ENCODE assay signal across 9 cellular contexts in genomic region chr4:144787365-144788263, GRCh38.
DNase-seq lines count a peak whose midpoint lies in the region; ATAC-seq and TF ChIP-seq lines count a peak whose summit lies in the region.
"Had no signal": no experiment of that assay in that cellular context is flagged by ENCODE, and none has a peak within 500 bp of the region (broad histone marks: within the 10 kb centered on the region; RNA-seq: fewer than 3 reads in every experiment).

No MANE protein-coding gene starts in this region.

- H3K27ac Mint-ChIP-seq in mesothelial cell of epicardium, result no peak overlapping the region
- H3K27ac Mint-ChIP-seq: T-helper 1 cell treated with Interleukin-12 subunit alpha and Interleukin-12 subunit beta and Interleukin-4 antibody, amounts not matched to agents 30 μg/mL and 1 μg/mL, for 36 hours had no signal

- no peaks in the 10 kb centered on the region for H3F3A ChIP-seq in MM.1S (ENCODE audit: insufficient read depth, low read length)

- WGBS in mammary epithelial cell (ENCODE audit: low coverage, missing lambda C conversion rate), result 92% methylated on average over 2 of the region's 2 CpGs

- H2AFZ ChIP-seq in MM.1S (ENCODE audit: low read length), result no peak overlapping the region
- no peak overlapping the region for H2AFZ ChIP-seq in mammary epithelial cell (ENCODE audit: low read depth, low read length)

- TF ChIP-seq CTCF in MM.1S (IDR thresholded peaks at IDR 0.05; ENCODE audit: low read length), result peak; percentile 71
- peak; percentile 58 to 66 for TF ChIP-seq CTCF in mammary epithelial cell (conservative IDR thresholded peaks at IDR 0.05 in 1 of 2, IDR thresholded peaks at IDR 0.05 in 1 of 2; ENCODE audit: extremely low read depth in 1 of 2, insufficient read depth in 1 of 2, low read depth in 1 of 2, low read length in 2 of 2)
- TF ChIP-seq CTCF in mesothelial cell of epicardium (IDR thresholded peaks at IDR 0.05; ENCODE audit: unreplicated experiment), result peak; percentile 71
- no peak for TF ChIP-seq CTCF in coronary artery (IDR thresholded peaks at IDR 0.05)

- H3K4me2 ChIP-seq in MM.1S (ENCODE audit: low read depth, low read length) (no peak overlapping the region), mammary epithelial cell (ENCODE audit: insufficient read depth, low read depth, low read length) (no peak overlapping the region)

- in situ Hi-C loops in mammary epithelial cell (cut with MboI; ENCODE audit: low sequenced_read_pairs in 2 of 2), result loop anchor here (10.0 to 25.0 kb wide), 3 partner anchors 275 to 613 kb away; no protein-coding TSS in a partner anchor

- no peaks in the 10 kb centered on the region for H3K9me2 ChIP-seq in MM.1S (replicated peaks; ENCODE audit: insufficient read depth, low read length)

- ATAC-seq in GM21529 (IDR thresholded peaks at IDR 0.05; ENCODE audit: unreplicated experiment), result peak; percentile 76
- ATAC-seq in stimulated activated naive CD8-positive, alpha-beta T cell treated with anti-CD3 and anti-CD28 coated beads, Interleukin-15, Interleukin-2, amounts not matched to agents 100 U/mL and 50 U/mL, for 24 hours, result no peak

- H3K79me2 ChIP-seq in MM.1S (ENCODE audit: low read length) (no peaks in the 10 kb centered on the region), mammary epithelial cell (ENCODE audit: insufficient read depth, low read length) (no peaks in the 10 kb centered on the region)

- H3K27me3 Mint-ChIP-seq in mesothelial cell of epicardium (ENCODE audit: low read depth), result no peaks in the 10 kb centered on the region

- intact Hi-C loops in mammary epithelial cell (cut with micrococcal nuclease), result loop anchor here (2.0 kb wide), 1 partner anchor 613 kb away; no protein-coding TSS in a partner anchor

- H3K9me3 ChIP-seq in MM.1S (replicated peaks; ENCODE audit: insufficient read depth, low read length) (no peaks in the 10 kb centered on the region), mammary epithelial cell (replicated peaks; ENCODE audit: insufficient read depth, low read length) (no peaks in the 10 kb centered on the region)

- peaks cover 8% of the 10 kb centered on the region for H3K4me1 Mint-ChIP-seq in mesothelial cell of epicardium

- H3K4me1 ChIP-seq in MM.1S (ENCODE audit: low read length), result no peaks in the 10 kb centered on the region
- no peaks in the 10 kb centered on the region for H3K4me1 ChIP-seq in mammary epithelial cell (ENCODE audit: insufficient read depth, low read length)

- H3K27me3 ChIP-seq in MM.1S (replicated peaks; ENCODE audit: insufficient read depth, low read length) (no peaks in the 10 kb centered on the region), mammary epithelial cell (ENCODE audit: insufficient read depth, low read length) (no peaks in the 10 kb centered on the region)

- no TSS peak for BruUV-seq in mammary epithelial cell (replicated peaks; lab: Mats Ljungman, UMichigan)

- H3K4me3 Mint-ChIP-seq in mesothelial cell of epicardium, result no peak overlapping the region
- H3K4me3 Mint-ChIP-seq: T-helper 1 cell treated with Interleukin-12 subunit alpha and Interleukin-12 subunit beta and Interleukin-4 antibody, amounts not matched to agents 30 μg/mL and 1 μg/mL, for 36 hours had no signal

- no peaks in the 10 kb centered on the region for H3K36me3 ChIP-seq in MM.1S (replicated peaks; ENCODE audit: insufficient read depth, low read length)
- no peaks in the 10 kb centered on the region for H3K36me3 ChIP-seq in mammary epithelial cell (ENCODE audit: insufficient read depth, low read length)

- H3K36me3 Mint-ChIP-seq in mesothelial cell of epicardium, result peaks cover 2% of the 10 kb centered on the region

- DNase-seq in ELF-1 (ENCODE audit: low read depth, low spot score) (peak; percentile 18), MM.1S (peak; percentile 60), mammary epithelial cell (peak; percentile 27), mesothelial cell of epicardium (ENCODE audit: low spot score in 2 of 2, unreplicated experiment in 2 of 2) (no peak), coronary artery (ENCODE audit: low spot score) (no peak), GF-D8 (lab: John Stamatoyannopoulos, UW) (no peak)
- no peak for DNase-seq in stimulated activated naive CD8-positive, alpha-beta T cell treated with anti-CD3 and anti-CD28 coated beads, Interleukin-15, Interleukin-2, amounts not matched to agents 100 U/mL and 50 U/mL, for 24 hours

- H3K4me3 ChIP-seq in MM.1S (ENCODE audit: low read length) (no peak overlapping the region), mammary epithelial cell (replicated peaks in 1 of 3; ENCODE audit: insufficient read depth in 1 of 3, low read depth in 2 of 3, low read length in 3 of 3) (no peak overlapping the region), coronary artery (no peak overlapping the region)

- H3K27ac ChIP-seq in MM.1S (ENCODE audit: low read length) (no peak overlapping the region), mammary epithelial cell (ENCODE audit: insufficient read depth, low read depth, low read length) (no peak overlapping the region), coronary artery (no peak overlapping the region)

- H3K9ac ChIP-seq in MM.1S (ENCODE audit: low read length), result no peak overlapping the region
- H3K9ac ChIP-seq in mammary epithelial cell (ENCODE audit: insufficient read depth, low read length), result no peak overlapping the region

- H4K20me1 ChIP-seq in MM.1S (ENCODE audit: insufficient read depth, low read length), result no peaks in the 10 kb centered on the region
- H4K20me1 ChIP-seq in mammary epithelial cell (ENCODE audit: insufficient read depth, low read length), result no peaks in the 10 kb centered on the region

- CTCF ChIA-PET in mammary epithelial cell (lab: Charles Lee; ENCODE audit: low non-redundant PET), result no interaction called here

- dilution Hi-C loops in mammary epithelial cell (cut with HindIII; ENCODE audit: low sequenced_read_pairs), result no loop called here

- H3K9me3 Mint-ChIP-seq in mesothelial cell of epicardium, result peaks cover 11% of the 10 kb centered on the region
- H3K9me3 Mint-ChIP-seq: T-helper 1 cell treated with Interleukin-12 subunit alpha and Interleukin-12 subunit beta and Interleukin-4 antibody, amounts not matched to agents 30 μg/mL and 1 μg/mL, for 36 hours had no signal

Comparison
In these comparisons a context has a peak if more than half of its experiments do, and no peak if none do; other contexts are left out.
1. DNase-seq: peak in ELF-1 (single experiment), MM.1S (single experiment) and mammary epithelial cell (single experiment); none in mesothelial cell of epicardium (0 of 2), coronary artery (single experiment), stimulated activated naive CD8-positive, alpha-beta T cell treated with anti-CD3 and anti-CD28 coated beads, Interleukin-15, Interleukin-2, amounts not matched to agents 100 U/mL and 50 U/mL, for 24 hours (single experiment) and GF-D8 (single experiment).